In genomic region chr4:95087657-95088455, GRCh38 we compare ENCODE assay signal across 17 cellular contexts.
A peak's percentile ranks its signal among the peaks of the same experiment; 100 is the strongest.
DNase-seq lines count a peak whose midpoint lies in the region; ATAC-seq and TF ChIP-seq lines count a peak whose summit lies in the region.
"Had no signal": no experiment of that assay in that cellular context is flagged by ENCODE, and none has a peak within 500 bp of the region (broad histone marks: within the 10 kb centered on the region; RNA-seq: fewer than 3 reads in every experiment).

No MANE protein-coding gene starts in this region.

- H3F3A ChIP-seq in smooth muscle cell (ENCODE audit: low read depth) = no peaks in the 10 kb centered on the region

- H3K4me2 ChIP-seq in smooth muscle cell = peak overlapping the region; percentile 64

- DNase-seq in DMS53 (lab: John Stamatoyannopoulos, UW) (peak; percentile 53), DMS53 treated with DMSO at 0.1 percent for 48 hours (lab: John Stamatoyannopoulos, UW; ENCODE audit: unreplicated experiment) (no peak), SK-N-MC (ENCODE audit: low read depth, low spot score) (no peak), fibroblast of peridontal ligament (ENCODE audit: extremely low read depth) (peak; percentile 38), smooth muscle cell (lab: John Stamatoyannopoulos, UW; ENCODE audit: unreplicated experiment) (no peak), hypothalamus (lab: John Stamatoyannopoulos, UW) (no peak), dedifferentiated amniotic fluid mesenchymal stem cell (ENCODE audit: extremely low spot score) (no peak)
- DNase-seq: activated CD4-positive, alpha-beta T cell treated with anti-CD3 and anti-CD28 coated beads for 36 hours; caudate nucleus; CD4-positive, CD25-positive, alpha-beta regulatory T cell; effector memory CD8-positive, alpha-beta T cell; Karpas-422; NCI-H1930; NCI-H748 treated with DMSO at 0.1 percent for 48 hours; nucleus accumbens; T-helper 17 cell had no signal

- WGBS in smooth muscle cell (ENCODE audit: low lambda C conversion rate) = 93% methylated on average over 2 of the region's 2 CpGs

- no peaks in the 10 kb centered on the region for H3K4me1 ChIP-seq in smooth muscle cell (ENCODE audit: low read depth)

- H3K27ac ChIP-seq in SK-N-MC (peak overlapping the region; percentile 42; the same call in 1 of the 2 replicates), smooth muscle cell (ENCODE audit: low read depth) (no peak overlapping the region)

- H3K79me2 ChIP-seq in smooth muscle cell (ENCODE audit: low read depth) = no peaks in the 10 kb centered on the region

- H3K4me3 ChIP-seq in SK-N-MC (no peak overlapping the region), smooth muscle cell (no peak overlapping the region)

- no peak for TF ChIP-seq CTCF in smooth muscle cell (IDR thresholded peaks at IDR 0.05; ENCODE audit: borderline replicate concordance, insufficient read depth, poor library complexity, severe bottlenecking)

- H2AFZ ChIP-seq in smooth muscle cell (ENCODE audit: low read depth) = no peak overlapping the region

- no peak for ATAC-seq in GM19395 (IDR thresholded peaks at IDR 0.05; ENCODE audit: unreplicated experiment)
- ATAC-seq: activated CD4-positive, alpha-beta T cell treated with anti-CD3 and anti-CD28 coated beads for 36 hours; effector memory CD8-positive, alpha-beta T cell; T-helper 17 cell had no signal

- H4K20me1 ChIP-seq in smooth muscle cell (ENCODE audit: low read depth) = no peaks in the 10 kb centered on the region

- no peaks in the 10 kb centered on the region for H3K36me3 ChIP-seq in SK-N-MC (ENCODE audit: insufficient read depth, low read length)
- H3K36me3 ChIP-seq in smooth muscle cell (ENCODE audit: low read depth) = no peaks in the 10 kb centered on the region

- H3K9me3 ChIP-seq in SK-N-MC (ENCODE audit: low read depth, low read length) (no peaks in the 10 kb centered on the region), smooth muscle cell (replicated peaks; ENCODE audit: low read depth) (no peaks in the 10 kb centered on the region)

- H3K9ac ChIP-seq in SK-N-MC (ENCODE audit: insufficient read length) (peak overlapping the region; percentile 5), smooth muscle cell (ENCODE audit: low read depth) (no peak overlapping the region)

- no peaks in the 10 kb centered on the region for H3K27me3 ChIP-seq in smooth muscle cell (ENCODE audit: low read depth)

Comparison
In these comparisons a context has a peak if more than half of its experiments do, and no peak if none do; other contexts are left out.
1. DNase-seq: peak in DMS53 (single experiment) and fibroblast of peridontal ligament (single experiment); none in DMS53 treated with DMSO at 0.1 percent for 48 hours (single experiment), SK-N-MC (single experiment), smooth muscle cell (single experiment), hypothalamus (0 of 51) and dedifferentiated amniotic fluid mesenchymal stem cell (single experiment).